In the genomic region with DNA sequence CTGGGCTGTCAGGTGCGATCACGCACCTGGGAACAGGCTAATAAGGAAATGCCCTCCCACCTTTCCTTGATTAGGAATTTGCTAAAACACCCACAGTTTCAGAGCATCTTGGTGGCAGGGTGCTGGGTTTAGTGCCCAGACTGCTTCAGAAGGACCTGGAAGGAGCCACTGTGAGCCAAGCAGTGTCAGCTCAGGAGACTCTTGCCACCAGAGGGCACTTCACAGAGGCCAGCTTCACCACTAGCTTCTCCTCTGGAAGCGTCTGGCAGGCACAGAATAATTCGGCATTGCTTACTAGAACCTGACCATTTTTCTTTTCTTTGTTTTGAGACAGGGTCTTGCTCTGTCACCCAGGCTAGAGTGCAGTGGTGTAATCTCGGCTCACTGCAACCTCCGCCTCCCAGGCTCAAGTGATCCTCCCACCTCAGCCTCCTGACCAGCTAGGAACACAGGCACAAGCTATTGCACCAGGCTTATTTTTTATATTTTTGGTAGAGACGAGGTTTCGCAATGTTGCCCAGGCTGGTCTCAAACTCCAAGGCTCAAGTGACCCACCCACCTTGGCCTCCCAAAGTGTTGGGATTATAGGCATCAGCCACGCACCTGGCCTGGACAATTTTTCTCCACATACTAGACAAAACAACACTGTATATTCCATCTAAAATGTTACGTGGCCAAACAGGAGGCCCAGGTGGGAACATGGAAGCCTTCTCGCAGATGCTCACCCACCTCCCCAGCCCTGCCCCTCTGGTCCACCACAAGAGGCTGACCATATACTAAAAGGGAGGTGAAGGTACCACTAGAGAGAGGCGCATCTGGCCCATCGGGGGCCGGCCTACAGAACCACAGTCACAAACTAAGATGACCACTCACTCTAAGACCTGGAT, we compare ENCODE assay signal across 8 cellular contexts. TPM values are rescaled to one million over a fixed set of nuclear protein-coding genes. Genes with fewer than 3 reads are reported as not detected.
DNase-seq lines count a peak whose midpoint lies in the region; ATAC-seq, FAIRE-seq and TF ChIP-seq lines count a peak whose summit lies in the region.

No MANE protein-coding gene starts in this region.

- H3K36me3 ChIP-seq in DOHH2 (ENCODE audit: control insufficient read depth, low read length) (peaks cover 90% of the 10 kb centered on the region), MM.1S (replicated peaks; ENCODE audit: insufficient read depth, low read length) (peaks cover 22% of the 10 kb centered on the region)

- H3K27ac ChIP-seq in DOHH2 (ENCODE audit: low read depth, low read length) (no peak overlapping the region), MM.1S (ENCODE audit: low read length) (no peak overlapping the region)

- H4K20me1 ChIP-seq in DOHH2 (ENCODE audit: control insufficient read depth, insufficient read depth, low read depth, low read length) (peaks cover 10% of the 10 kb centered on the region; the same call in 1 of the 2 replicates), MM.1S (ENCODE audit: insufficient read depth, low read length) (no peaks in the 10 kb centered on the region)

- H3F3A ChIP-seq in DOHH2 (ENCODE audit: control insufficient read depth, insufficient read depth) (peaks cover 13% of the 10 kb centered on the region), MM.1S (ENCODE audit: insufficient read depth, low read length) (peaks cover under 1% of the 10 kb centered on the region)

- peak; percentile 44 for TF ChIP-seq CTCF in DOHH2 (IDR thresholded peaks at IDR 0.05; ENCODE audit: low read depth, low read length, poor library complexity, severe bottlenecking)
- TF ChIP-seq CTCF in MM.1S (IDR thresholded peaks at IDR 0.05; ENCODE audit: low read length), result peak; percentile 24
- TF ChIP-seq CTCF in lower leg skin (IDR thresholded peaks at IDR 0.05), result no peak

- no peaks in the 10 kb centered on the region for H3K9me3 Mint-ChIP-seq in natural killer cell treated with Interleukin-12 subunit alpha and Interleukin-12 subunit beta and Interleukin-15 and Interleukin-18, amount 100 ng/mL, for 72 hours

- H3K4me1 Mint-ChIP-seq in natural killer cell treated with Interleukin-12 subunit alpha and Interleukin-12 subunit beta and Interleukin-15 and Interleukin-18, amount 100 ng/mL, for 72 hours (ENCODE audit: low read depth in 2 of 2), result peaks cover 28 to 50% of the 10 kb centered on the region in 2 donors

- H3K27me3 ChIP-seq in DOHH2 (ENCODE audit: control insufficient read depth, low read length) (no peaks in the 10 kb centered on the region), MM.1S (replicated peaks; ENCODE audit: insufficient read depth, low read length) (no peaks in the 10 kb centered on the region)

- no peaks in the 10 kb centered on the region for H3K4me1 ChIP-seq in DOHH2 (ENCODE audit: control insufficient read depth, low read length)
- no peaks in the 10 kb centered on the region for H3K4me1 ChIP-seq in MM.1S (ENCODE audit: low read length)

- peaks cover 46% of the 10 kb centered on the region for H3K36me3 Mint-ChIP-seq in natural killer cell treated with Interleukin-12 subunit alpha and Interleukin-12 subunit beta and Interleukin-15 and Interleukin-18, amount 100 ng/mL, for 72 hours

- no peak overlapping the region for H3K4me2 ChIP-seq in DOHH2 (ENCODE audit: low read length)
- no peak overlapping the region for H3K4me2 ChIP-seq in MM.1S (ENCODE audit: low read depth, low read length)

- H3K4me3 Mint-ChIP-seq in natural killer cell treated with Interleukin-12 subunit alpha and Interleukin-12 subunit beta and Interleukin-15 and Interleukin-18, amount 100 ng/mL, for 72 hours, result no peak overlapping the region

- H2AFZ ChIP-seq in MM.1S (ENCODE audit: low read length), result no peak overlapping the region

- H3K79me2 ChIP-seq in DOHH2 (ENCODE audit: control insufficient read depth, low read length), result peaks cover 20% of the 10 kb centered on the region
- peaks cover 27% of the 10 kb centered on the region for H3K79me2 ChIP-seq in MM.1S (ENCODE audit: low read length)

- TF ChIP-seq POLR2A in lower leg skin (IDR thresholded peaks at IDR 0.05) (no peak), GM12891 (IDR thresholded peaks at IDR 0.05; ENCODE audit: low read depth, low read length) (no peak)

- H3K9me2 ChIP-seq in DOHH2 (replicated peaks; ENCODE audit: control insufficient read depth, low read length) (no peaks in the 10 kb centered on the region), MM.1S (replicated peaks; ENCODE audit: insufficient read depth, low read length) (no peaks in the 10 kb centered on the region)

- peak overlapping the region; percentile 68 to 74 for H3K27ac Mint-ChIP-seq in natural killer cell treated with Interleukin-12 subunit alpha and Interleukin-12 subunit beta and Interleukin-15 and Interleukin-18, amount 100 ng/mL, for 72 hours

- intact Hi-C loops in lower leg skin (cut with DNase I; ENCODE audit: low total_unique reads), result loop anchor here (10.0 kb wide), 1 partner anchor 184 kb away; no protein-coding TSS in a partner anchor

- H3K27me3 Mint-ChIP-seq in natural killer cell treated with Interleukin-12 subunit alpha and Interleukin-12 subunit beta and Interleukin-15 and Interleukin-18, amount 100 ng/mL, for 72 hours, result no peaks in the 10 kb centered on the region

- peak in 1 of 2 donors; percentile 52 for ATAC-seq in natural killer cell treated with Interleukin-12 subunit alpha and Interleukin-12 subunit beta and Interleukin-15 and Interleukin-18, amount 100 ng/mL, for 72 hours
- ATAC-seq in GM19328 (IDR thresholded peaks at IDR 0.05; ENCODE audit: unreplicated experiment) (no peak), HG03469 (IDR thresholded peaks at IDR 0.05; ENCODE audit: unreplicated experiment) (no peak)

- DNase-seq in MM.1S (no peak), cerebellum (ENCODE audit: low spot score) (peak; percentile 79), lower leg skin (ENCODE audit: low spot score in 2 of 2) (no peak), GM12891 (ENCODE audit: insufficient read length, low spot score) (no peak)
- DNase-seq in natural killer cell treated with Interleukin-12 subunit alpha and Interleukin-12 subunit beta and Interleukin-15 and Interleukin-18, amount 100 ng/mL, for 72 hours (ENCODE audit: low spot score), result no peak

- no peaks in the 10 kb centered on the region for H3K9me3 ChIP-seq in DOHH2 (ENCODE audit: control insufficient read depth, insufficient read depth, low read length)
- no peaks in the 10 kb centered on the region for H3K9me3 ChIP-seq in MM.1S (replicated peaks; ENCODE audit: insufficient read depth, low read length)

- no peak overlapping the region for H3K9ac ChIP-seq in MM.1S (ENCODE audit: low read length)

- no peak for FAIRE-seq in GM12891 (lab: Jason Lieb, UNC)

- no peak overlapping the region for H3K4me3 ChIP-seq in DOHH2 (ENCODE audit: low read length)
- no peak overlapping the region for H3K4me3 ChIP-seq in MM.1S (ENCODE audit: low read length)
- no peak overlapping the region for H3K4me3 ChIP-seq in lower leg skin (ENCODE audit: low read depth, poor library complexity, severe bottlenecking)

- WGBS in lower leg skin, 2 donors, result 91 to 94% methylated on average over 11 to 14 of the region's 14 CpGs

TF ChIP-seq in GM12891, 5 proteins besides CTCF, POLR2A, EP300 and RAD21:
- TF ChIP-seq POLR2AphosphoS5 (IDR thresholded peaks at IDR 0.05; ENCODE audit: low read depth, low read length), result no peak
- no peak for TF ChIP-seq POU2F2 (IDR thresholded peaks at IDR 0.05; ENCODE audit: low read depth, low read length)
- TF ChIP-seq SPI1 (IDR thresholded peaks at IDR 0.05; ENCODE audit: low read depth, low read length), result no peak
- no peak for TF ChIP-seq TAF1 (IDR thresholded peaks at IDR 0.05; ENCODE audit: low read depth, low read length)
- no peak for TF ChIP-seq PAX5 (IDR thresholded peaks at IDR 0.05; ENCODE audit: insufficient read depth, low read length, severe bottlenecking)
TF ChIP-seq in GM12891: peak in this region for 0.

RNA-seq across cellular contexts. Expression of a gene that starts 14.1 kb away (rescaled TPM):
- total RNA-seq in cerebellum, result 7.1 TPM
- total RNA-seq in natural killer cell treated with Interleukin-12 subunit alpha and Interleukin-12 subunit beta and Interleukin-15 and Interleukin-18, amount 100 ng/mL, for 72 hours, result 100 to 1,000 TPM in 1 of 2 donors, 10 to 100 TPM in 1; 91.5 to 136 TPM
- total RNA-seq in lower leg skin, result 10 to 100 TPM; 21.2 to 33.1 (median 23.0) TPM
- polyA plus RNA-seq in GM12891 (2012; ENCODE audit: low read depth, missing spikeins), result 41.1 TPM

RNA-seq across cellular contexts. Expression of a gene that starts 14.2 kb away (rescaled TPM):
- 26.5 TPM for total RNA-seq in cerebellum
- 10 to 100 TPM in 1 of 2 donors, 1 to 10 TPM in 1; 8.0 to 12.1 TPM for total RNA-seq in natural killer cell treated with Interleukin-12 subunit alpha and Interleukin-12 subunit beta and Interleukin-15 and Interleukin-18, amount 100 ng/mL, for 72 hours
- 10 to 100 TPM in 1 of 4 donors, 1 to 10 TPM in 3; 4.2 to 10.5 (median 4.7) TPM for total RNA-seq in lower leg skin
- polyA plus RNA-seq in GM12891 (2012; ENCODE audit: low read depth, missing spikeins), result 1.5 TPM

Comparison
In these comparisons a context has a peak if more than half of its experiments do, and no peak if none do; other contexts are left out.
1. CTCF ChIP-seq: peak in DOHH2 (single experiment) and MM.1S (single experiment); none in lower leg skin (0 of 3).